In genomic region chr2:169362346-169363026, GRCh38 we compare ENCODE assay signal across 8 cellular contexts. TPM values are rescaled to one million over a fixed set of nuclear protein-coding genes. Genes with fewer than 3 reads are reported as not detected.
DNase-seq lines count a peak whose midpoint lies in the region; ATAC-seq and TF ChIP-seq lines count a peak whose summit lies in the region.

Gene LRP2 (minus strand): TSS chr2:169362534. CDS start chr2:169362399, 135 bp downstream.

- peak within 1 kb of the TSS; percentile 82 for H3K4me3 Mint-ChIP-seq in activated CD4-positive, alpha-beta T cell treated with anti-CD3 and anti-CD28 coated beads, Interleukin-2, amount 10 ng/mL, durations not matched to agents 7 days and 5 days
- H3K4me3 Mint-ChIP-seq in naive B cell (peak within 1 kb of the TSS; percentile 81 to 98 (median 88)), type B pancreatic cell (peak within 1 kb of the TSS; percentile 95)

- H3K4me1 Mint-ChIP-seq in activated CD4-positive, alpha-beta T cell treated with anti-CD3 and anti-CD28 coated beads, Interleukin-2, amount 10 ng/mL, durations not matched to agents 7 days and 5 days = peaks cover 40% of the 10 kb centered on the region
- H3K4me1 Mint-ChIP-seq in naive B cell (peaks cover 28 to 39% (median 34%) of the 10 kb centered on the region in 3 donors), type B pancreatic cell (ENCODE audit: unreplicated experiment) (peaks cover 30% of the 10 kb centered on the region)

- H3K27me3 Mint-ChIP-seq in activated CD4-positive, alpha-beta T cell treated with anti-CD3 and anti-CD28 coated beads, Interleukin-2, amount 10 ng/mL, durations not matched to agents 7 days and 5 days = peaks cover 58% of the 10 kb centered on the region
- peaks cover 62 to 77% (median 76%) of the 10 kb centered on the region in 3 donors for H3K27me3 Mint-ChIP-seq in naive B cell
- H3K27me3 Mint-ChIP-seq in type B pancreatic cell = peaks cover 65% of the 10 kb centered on the region

- no peaks in the 10 kb centered on the region for H3K36me3 Mint-ChIP-seq in activated CD4-positive, alpha-beta T cell treated with anti-CD3 and anti-CD28 coated beads, Interleukin-2, amount 10 ng/mL, durations not matched to agents 7 days and 5 days (ENCODE audit: low read depth)
- peaks cover 4 to 8% of the 10 kb centered on the region in 2 donors for H3K36me3 Mint-ChIP-seq in naive B cell
- no peaks in the 10 kb centered on the region for H3K36me3 Mint-ChIP-seq in type B pancreatic cell

- peak; percentile 0 for DNase-seq in NCI-H146 (lab: John Stamatoyannopoulos, UW)
- no peak for DNase-seq in NCI-H146 treated with DMSO at 0.1 percent for 48 hours (lab: John Stamatoyannopoulos, UW; ENCODE audit: unreplicated experiment)
- peak; percentile 24 for DNase-seq in activated CD4-positive, alpha-beta T cell treated with anti-CD3 and anti-CD28 coated beads, Interleukin-2, amount 10 ng/mL, durations not matched to agents 7 days and 5 days
- DNase-seq in naive B cell = peak; percentile 6
- peak; percentile 70 for DNase-seq in type B pancreatic cell (ENCODE audit: extremely low spot score, unreplicated experiment)
- DNase-seq in SIG-M5 (lab: John Stamatoyannopoulos, UW) = no peak

- H3K27ac Mint-ChIP-seq in activated CD4-positive, alpha-beta T cell treated with anti-CD3 and anti-CD28 coated beads, Interleukin-2, amount 10 ng/mL, durations not matched to agents 7 days and 5 days = peak within 1 kb of the TSS; percentile 38
- H3K27ac Mint-ChIP-seq in naive B cell (peak within 1 kb of the TSS in 1 of 6 donors; percentile 7), type B pancreatic cell (peak within 1 kb of the TSS; percentile 81)

- H3K9me3 Mint-ChIP-seq in activated CD4-positive, alpha-beta T cell treated with anti-CD3 and anti-CD28 coated beads, Interleukin-2, amount 10 ng/mL, durations not matched to agents 7 days and 5 days = peaks cover 4% of the 10 kb centered on the region
- H3K9me3 Mint-ChIP-seq in naive B cell = peaks cover 0 to 4% (median 0%) of the 10 kb centered on the region in 7 donors
- no peaks in the 10 kb centered on the region for H3K9me3 Mint-ChIP-seq in type B pancreatic cell

- POLR2A ChIA-PET in activated CD4-positive, alpha-beta T cell treated with anti-CD3 and anti-CD28 coated beads, Interleukin-2, amount 10 ng/mL, durations not matched to agents 7 days and 5 days (lab: Charles Lee) = no interaction called here

- CTCF ChIA-PET in activated CD4-positive, alpha-beta T cell treated with anti-CD3 and anti-CD28 coated beads, Interleukin-2, amount 10 ng/mL, durations not matched to agents 7 days and 5 days (lab: Charles Lee) = no interaction called here

- ATAC-seq in esophagus mucosa (peak; percentile 10), naive B cell (ENCODE audit: low read depth in 2 of 2) (peak; percentile 15 to 21), GM21723 (IDR thresholded peaks at IDR 0.05; ENCODE audit: unreplicated experiment) (no peak)

- TF ChIP-seq CTCF in type B pancreatic cell (conservative IDR thresholded peaks at IDR 0.05) = peak; percentile 45

RNA-seq across cellular contexts. Expression of gene LRP2, which starts in this region (rescaled TPM):
- under 1 TPM; 0.02 to 0.15 TPM for total RNA-seq in activated CD4-positive, alpha-beta T cell treated with anti-CD3 and anti-CD28 coated beads, Interleukin-2, amount 10 ng/mL, durations not matched to agents 7 days and 5 days
- not detected for total RNA-seq in esophagus mucosa
- not detected for polyA plus RNA-seq in naive B cell (ENCODE audit: low read depth in 6 of 6)
- 12.7 and 22.7 TPM in 2 replicates for total RNA-seq in type B pancreatic cell (ENCODE audit: low replicate concordance)

Comparison
In these comparisons a context has a peak if more than half of its experiments do, and no peak if none do; other contexts are left out.
1. RNA of gene LRP2 (total RNA-seq): 12.7 to 22.7 TPM in type B pancreatic cell; 0.02 to 0.15 TPM in activated CD4-positive, alpha-beta T cell treated with anti-CD3 and anti-CD28 coated beads, Interleukin-2, amount 10 ng/mL, durations not matched to agents 7 days and 5 days and not detected in esophagus mucosa (single experiment); every median in the first group is over 10 times any median in the second.
2. DNase-seq: peak in NCI-H146 (single experiment) and type B pancreatic cell (single experiment); none in NCI-H146 treated with DMSO at 0.1 percent for 48 hours (single experiment) and SIG-M5 (single experiment).
3. Peak in DNase-seq in activated CD4-positive, alpha-beta T cell treated with anti-CD3 and anti-CD28 coated beads, Interleukin-2, amount 10 ng/mL, durations not matched to agents 7 days and 5 days; RNA of the gene not detected or under 1 TPM.
4. Peak in ATAC-seq in esophagus mucosa; RNA of the gene not detected or under 1 TPM.
5. Peak in DNase-seq and ATAC-seq in naive B cell; RNA of the gene not detected or under 1 TPM.
6. Peak in every context shown above with its lines, with median percentiles within 50 percentile points of each other: H3K4me3 Mint-ChIP-seq.